15 cellular contexts compared by ENCODE assay signal in genomic region chr9:121120386-121120785, GRCh38. TPM values are rescaled to one million over a fixed set of nuclear protein-coding genes. Genes with fewer than 3 reads are reported as not detected.
DNase-seq lines count a peak whose midpoint lies in the region; ATAC-seq, FAIRE-seq and TF ChIP-seq lines count a peak whose summit lies in the region.
"Had no signal": no experiment of that assay in that cellular context is flagged by ENCODE, and none has a peak within 500 bp of the region (broad histone marks: within the 10 kb centered on the region; RNA-seq: fewer than 3 reads in every experiment).

No MANE protein-coding gene starts in this region.

- SMC1A ChIA-PET in GM12878 (lab: Charles Lee; ENCODE audit: uncharacterized antibody, unreplicated experiment): interaction anchor here (0.7 to 4.2 kb wide), 16 partner anchors 9 to 364 kb away, joined by 3 to 66 read pairs (median 4); partner anchors contain the start of genes CNTRL, FBXW2 and RAB14

- BruUV-seq in GM12878 (replicated peaks; lab: Mats Ljungman, UMichigan) (no TSS peak), Calu3 (replicated peaks; lab: Mats Ljungman, UMichigan) (no TSS peak)

- H3K79me2 ChIP-seq in GM12878 (ENCODE audit: control insufficient read depth, insufficient read depth, low read length) (peaks cover 9% of the 10 kb centered on the region), smooth muscle cell (ENCODE audit: low read depth) (no peaks in the 10 kb centered on the region)

- in situ Hi-C loops in GM12878 (cut with MboI): no loop called here

- no peak overlapping the region for H2AFZ ChIP-seq in GM12878 (ENCODE audit: control insufficient read depth, low read depth, low read length)
- H2AFZ ChIP-seq in smooth muscle cell (ENCODE audit: low read depth): peak overlapping the region; percentile 41

- H3K36me3 Mint-ChIP-seq in activated T-cell treated with anti-CD3 and anti-CD28 coated beads, Interleukin-2, amount 50 U/mL, for 24 hours (ENCODE audit: low read depth): peaks cover 72% of the 10 kb centered on the region
- H3K36me3 Mint-ChIP-seq in Calu3 (ENCODE audit: insufficient read depth, unreplicated experiment): peaks cover 8% of the 10 kb centered on the region

- no peak for ATAC-seq in GM12878
- no peak for ATAC-seq in HG02623 (IDR thresholded peaks at IDR 0.05; ENCODE audit: unreplicated experiment)
- ATAC-seq: PC-3 had no signal

- H3K9ac ChIP-seq in GM12878 (ENCODE audit: control insufficient read depth, insufficient read depth, low read length) (no peak overlapping the region), smooth muscle cell (ENCODE audit: low read depth) (no peak overlapping the region)

- no peak for TF ChIP-seq EP300 in GM12878 (IDR thresholded peaks at IDR 0.05; ENCODE audit: borderline replicate concordance in 1 of 2, control insufficient read depth in 1 of 2, low read depth in 2 of 2, low read length in 2 of 2)

- H3K4me1 ChIP-seq in GM12878 (ENCODE audit: control insufficient read depth, insufficient read depth, low read length): peaks cover 7% of the 10 kb centered on the region; the same call in 1 of the 2 replicates
- peaks cover 11% of the 10 kb centered on the region for H3K4me1 ChIP-seq in smooth muscle cell (ENCODE audit: low read depth)
- H3K4me1 ChIP-seq: prostate gland had no signal

- RAD21 ChIA-PET in GM12878 (lab: Charles Lee; ENCODE audit: unreplicated experiment): interaction anchor here (0.5 to 3.4 kb wide), 6 partner anchors 44 to 86 kb away, joined by 3 to 18 read pairs (median 6); no protein-coding TSS in a partner anchor

- peak overlapping the region; percentile 19; the same call in 1 of the 2 replicates for H3K4me2 ChIP-seq in GM12878 (ENCODE audit: control insufficient read depth, insufficient read depth)
- H3K4me2 ChIP-seq in smooth muscle cell: no peak overlapping the region

- TF ChIP-seq POLR2A in GM12878 (IDR thresholded peaks at IDR 0.05; ENCODE audit: low read depth, low read length): no peak

- H3K4me3 Mint-ChIP-seq in activated T-cell treated with anti-CD3 and anti-CD28 coated beads, Interleukin-2, amount 50 U/mL, for 24 hours: no peak overlapping the region
- H3K4me3 Mint-ChIP-seq in Calu3 (ENCODE audit: low read depth, unreplicated experiment): no peak overlapping the region

- H3K27me3 ChIP-seq in GM12878 (replicated peaks in 1 of 2; ENCODE audit: control insufficient read depth in 2 of 2, insufficient read depth in 2 of 2, low read length in 1 of 2): no peaks in the 10 kb centered on the region
- H3K27me3 ChIP-seq in smooth muscle cell (ENCODE audit: low read depth): no peaks in the 10 kb centered on the region

- POLR2A ChIA-PET in GM12878 (lab: Charles Lee): interaction anchor here (0.6 to 3.2 kb wide), 12 partner anchors 9 to 84 kb away, joined by 3 to 21 read pairs (median 3); no protein-coding TSS in a partner anchor

- H3K27ac ChIP-seq in GM12878 (ENCODE audit: control insufficient read depth, insufficient read depth): peak overlapping the region; percentile 79
- no peak overlapping the region for H3K27ac ChIP-seq in smooth muscle cell (ENCODE audit: low read depth)

- H3K9me3 Mint-ChIP-seq in activated T-cell treated with anti-CD3 and anti-CD28 coated beads, Interleukin-2, amount 50 U/mL, for 24 hours: no peaks in the 10 kb centered on the region
- H3K9me3 Mint-ChIP-seq in Calu3 (ENCODE audit: low read depth, unreplicated experiment): no peaks in the 10 kb centered on the region

- 75% methylated on average over 2 of the region's 2 CpGs for WGBS in GM12878 (ENCODE audit: insufficient coverage, insufficient replicate concordance, low lambda C conversion rate, missing lambda C conversion rate)
- 94% methylated on average over 2 of the region's 2 CpGs for WGBS in smooth muscle cell (ENCODE audit: low lambda C conversion rate)

- no peak for TF ChIP-seq CTCF in GM12878 (IDR thresholded peaks at IDR 0.05 in 2 of 3, conservative IDR thresholded peaks at IDR 0.05 in 1 of 3; ENCODE audit: control insufficient read depth in 2 of 3, extremely low read depth in 1 of 3, insufficient read depth in 1 of 3, low read depth in 3 of 3, low read length in 3 of 3)
- TF ChIP-seq CTCF in smooth muscle cell (IDR thresholded peaks at IDR 0.05; ENCODE audit: borderline replicate concordance, insufficient read depth, poor library complexity, severe bottlenecking): no peak
- TF ChIP-seq CTCF in Calu3 (IDR thresholded peaks at IDR 0.05; ENCODE audit: unreplicated experiment): no peak

- no peaks in the 10 kb centered on the region for H3K9me3 ChIP-seq in GM12878 (replicated peaks; ENCODE audit: control insufficient read depth, insufficient read depth, low read length)
- no peaks in the 10 kb centered on the region for H3K9me3 ChIP-seq in smooth muscle cell (replicated peaks; ENCODE audit: low read depth)
- H3K9me3 ChIP-seq: prostate gland had no signal

- H3K4me3 ChIP-seq in GM12878 (no peak overlapping the region), smooth muscle cell (no peak overlapping the region)

- H3K27ac Mint-ChIP-seq in activated T-cell treated with anti-CD3 and anti-CD28 coated beads, Interleukin-2, amount 50 U/mL, for 24 hours: peak overlapping the region; percentile 76
- H3K27ac Mint-ChIP-seq in Calu3 (ENCODE audit: unreplicated experiment): no peak overlapping the region

- TF ChIP-seq RAD21 in GM12878 (IDR thresholded peaks at IDR 0.05; ENCODE audit: insufficient read depth, low read depth, low read length): no peak

- H4K20me1 ChIP-seq in GM12878 (ENCODE audit: control insufficient read depth, insufficient read depth) (no peaks in the 10 kb centered on the region), smooth muscle cell (ENCODE audit: low read depth) (no peaks in the 10 kb centered on the region)

- H3K4me1 Mint-ChIP-seq in activated T-cell treated with anti-CD3 and anti-CD28 coated beads, Interleukin-2, amount 50 U/mL, for 24 hours (ENCODE audit: low read depth): peaks cover 50% of the 10 kb centered on the region
- H3K4me1 Mint-ChIP-seq in Calu3 (ENCODE audit: low read depth, unreplicated experiment): peaks cover 8% of the 10 kb centered on the region

- CTCF ChIA-PET in GM12878 (lab: Yijun Ruan, JAX) (interaction anchor here (0.7 to 3.4 kb wide), 13 partner anchors 10 to 364 kb away, joined by 3 to 12 read pairs (median 4); no protein-coding TSS in a partner anchor), Calu3 (lab: Charles Lee) (interaction anchor here (0.6 kb wide), 1 partner anchor 281 kb away, joined by 3 read pairs; no protein-coding TSS in a partner anchor)

- intact Hi-C loops in GM12878 (cut with micrococcal nuclease; ENCODE audit: unreplicated experiment) (loop anchor here (5.0 kb wide), 3 partner anchors 37 to 72 kb away; partner anchors contain the start of gene CNTRL), Calu3 (cut with micrococcal nuclease; ENCODE audit: unreplicated experiment) (no loop called here), cardiac septum (cut with DNase I) (loop anchor here (2.0 kb wide), 1 partner anchor 46 kb away; the partner anchor contains the start of gene CNTRL)

- FAIRE-seq in GM12878 (lab: Jason Lieb, UNC): no peak
- FAIRE-seq: GM12891 had no signal

- no peak for DNase-seq in activated T-cell treated with anti-CD3 and anti-CD28 coated beads, Interleukin-2, amount 50 U/mL, for 24 hours
- DNase-seq in activated T-cell treated with anti-CD3 and anti-CD28 coated beads, Interleukin-2, amount 50 U/mL, for 48 hours: no peak
- DNase-seq in NCI-H69 (lab: John Stamatoyannopoulos, UW) (peak; percentile 55), GM12878 (ENCODE audit: low read depth, low spot score) (no peak), smooth muscle cell (lab: John Stamatoyannopoulos, UW; ENCODE audit: unreplicated experiment) (no peak), Calu3 (no peak), cardiac septum (ENCODE audit: low spot score) (no peak)
- DNase-seq: dermis blood vessel endothelial cell, NCI-H1105, PC-3, T-helper 9 cell, trophoblast cell had no signal

- H3F3A ChIP-seq in smooth muscle cell (ENCODE audit: low read depth): peaks cover 3% of the 10 kb centered on the region

- H3K36me3 ChIP-seq in GM12878 (ENCODE audit: control insufficient read depth in 2 of 2, insufficient read depth in 2 of 2, low read length in 1 of 2) (peaks cover 0 to 7% of the 10 kb centered on the region in 2 experiments; a peak in 2 of 4 replicates), smooth muscle cell (ENCODE audit: low read depth) (no peaks in the 10 kb centered on the region)
- H3K36me3 ChIP-seq: prostate gland had no signal

- no peaks in the 10 kb centered on the region for H3K27me3 Mint-ChIP-seq in activated T-cell treated with anti-CD3 and anti-CD28 coated beads, Interleukin-2, amount 50 U/mL, for 24 hours
- H3K27me3 Mint-ChIP-seq in Calu3 (ENCODE audit: unreplicated experiment): no peaks in the 10 kb centered on the region

TF ChIP-seq in GM12878, 131 proteins besides CTCF, POLR2A, EP300 and RAD21:
- TF ChIP-seq MEF2B (IDR thresholded peaks at IDR 0.05; ENCODE audit: partially characterized antibody, poor library complexity, severe bottlenecking) (peak; percentile 46), IKZF2 (IDR thresholded peaks at IDR 0.05) (peak; percentile 24 to 33; a peak in 2 of 4 replicates), IKZF1 (conservative IDR thresholded peaks at IDR 0.05) (0 out of 2 replicates have a peak, but pooled peaks have one; percentile 22), HDAC6 (IDR thresholded peaks at IDR 0.05; ENCODE audit: unreplicated experiment) (no peak)

RNA-seq across cellular contexts. Expression of gene CNTRL, which starts 45.6 kb away (rescaled TPM):
- total RNA-seq in GM12878 (2013; cell fraction: nucleolus; rRNA removed): 235 and 239 TPM in 2 replicates
- total RNA-seq in GM12878 (2014; rRNA removed): 34.3 and 37.5 TPM in 2 replicates
- total RNA-seq in GM12878 (2014; rRNA removed; fragmentation: Illumina TruSeq; extraction: Trizol): 65.4 and 66.3 TPM in 2 replicates
- total RNA-seq in GM12878 (2021): 48.2 and 50.8 TPM in 2 replicates
- polyA plus RNA-seq in GM12878 (2011; ENCODE audit: low read depth): 13.6 TPM
- 59.0 and 81.7 TPM in 2 replicates for polyA plus RNA-seq in GM12878 (2011; rRNA removed)
- 28.0 and 29.2 TPM in 2 replicates for polyA plus RNA-seq in GM12878 (2011; cell fraction: cytosol; rRNA removed)
- polyA plus RNA-seq in GM12878 (2011; cell fraction: nucleus; rRNA removed): 73.2 and 77.1 TPM in 2 replicates
- polyA plus RNA-seq in GM12878 (2012): 18.0 and 24.3 TPM in 2 replicates
- 53.9 and 66.5 TPM in 2 replicates for polyA plus RNA-seq in GM12878 (2014; fragmentation: Illumina TruSeq; extraction: Trizol)
- polyA plus RNA-seq in GM12878 (2014; fragmentation: Nextera tagmentation; extraction: Ambion mirVana): 10 to 100 TPM; 20.0 to 22.0 TPM
- 27.2 and 32.1 TPM in 2 replicates for polyA plus RNA-seq in GM12878 (2014; rRNA removed)
- polyA plus RNA-seq in GM12878 (2016; fragmentation: Nextera tagmentation; extraction: Ambion mirVana): 10 to 100 TPM; 37.3 to 40.2 TPM
- 53.4 and 58.4 TPM in 2 replicates for polyA minus RNA-seq in GM12878 (2011; rRNA and poly(A)+ RNA removed)
- 21.1 and 23.3 TPM in 2 replicates for polyA minus RNA-seq in GM12878 (2011; cell fraction: cytosol; rRNA and poly(A)+ RNA removed)
- 48.0 and 77.5 TPM in 2 replicates for polyA minus RNA-seq in GM12878 (2011; cell fraction: nucleus; rRNA and poly(A)+ RNA removed)
- total RNA-seq in smooth muscle cell: 9.1 and 9.5 TPM in 2 replicates
- polyA plus RNA-seq in smooth muscle cell: 2.8 and 3.6 TPM in 2 replicates
- 11.2 and 11.5 TPM in 2 replicates for total RNA-seq in Calu3 (2022)
- 4.2 TPM for total RNA-seq in cardiac septum
